ENCODE assay signal across 13 cellular contexts in genomic region chr10:69479737-69480412, GRCh38. TPM values are rescaled to one million over a fixed set of nuclear protein-coding genes. Genes with fewer than 3 reads are reported as not detected.
DNase-seq lines count a peak whose midpoint lies in the region; ATAC-seq and TF ChIP-seq lines count a peak whose summit lies in the region.
"Had no signal": no experiment of that assay in that cellular context is flagged by ENCODE, and none has a peak within 500 bp of the region (broad histone marks: within the 10 kb centered on the region; RNA-seq: fewer than 3 reads in every experiment).

No MANE protein-coding gene starts in this region.

- TF ChIP-seq CTCF in C4-2B (conservative IDR thresholded peaks at IDR 0.05): no peak

- peak overlapping the region; percentile 60 for H3K9ac ChIP-seq in adipocyte (ENCODE audit: low read length)

- H3K9me3 ChIP-seq in adipocyte (ENCODE audit: control insufficient read depth, low read length): no peaks in the 10 kb centered on the region

- H3K36me3 ChIP-seq in adipocyte (ENCODE audit: control insufficient read depth, insufficient read depth, low read length, severe bottlenecking): no peaks in the 10 kb centered on the region

- POLR2A ChIA-PET in HEK293T (lab: Yijun Ruan, JAX): interaction anchor here (0.7 kb wide), 1 partner anchor 27 kb away, joined by 3 read pairs; no protein-coding TSS in a partner anchor

- DNase-seq in adipocyte (ENCODE audit: low read depth) (peak; percentile 52), hepatic stellate cell (ENCODE audit: low spot score) (peak; percentile 66), sciatic nerve (ENCODE audit: low spot score) (no peak), GM19238 (ENCODE audit: insufficient read length, low spot score) (no peak), HEK293T (ENCODE audit: extremely low spot score) (no peak), NCI-H2196 (lab: John Stamatoyannopoulos, UW; ENCODE audit: unreplicated experiment) (no peak)
- DNase-seq: activated B cell treated with CpG ODN at 0.5 μM for 24 hours; activated naive CD8-positive, alpha-beta T cell treated with anti-CD3 and anti-CD28 coated beads, Interleukin-2, amount 10 ng/mL, durations not matched to agents 7 days and 5 days; NK-92 treated with Interleukin-12 subunit alpha and Interleukin-12 subunit beta, amount 100 ng/mL, for 24 hours; stimulated activated CD8-positive, alpha-beta memory T cell treated with anti-CD3 and anti-CD28 coated beads, Interleukin-4, amount 100 ng/mL, for 48 hours had no signal

- ATAC-seq in sciatic nerve: peak; percentile 42
- no peak for ATAC-seq in GM18498 (IDR thresholded peaks at IDR 0.05; ENCODE audit: unreplicated experiment)
- ATAC-seq: HCT116 had no signal

- CTCF ChIA-PET in HEK293T (lab: Yijun Ruan, JAX): no interaction called here

- H3K27me3 ChIP-seq in adipocyte (replicated peaks; ENCODE audit: control insufficient read depth, insufficient read depth, low read length): no peaks in the 10 kb centered on the region

- intact Hi-C loops in sciatic nerve (cut with DNase I): no loop called here

- H3K27ac ChIP-seq in C4-2B: peak overlapping the region; percentile 2; the same call in 1 of the 2 replicates

- H3K4me1 ChIP-seq in adipocyte (ENCODE audit: control insufficient read depth, insufficient read depth, low read length): peaks cover 55% of the 10 kb centered on the region

- no peak overlapping the region for H3K4me3 ChIP-seq in adipocyte (ENCODE audit: low read length)

TF ChIP-seq in HEK293T, 16 proteins besides CTCF, POLR2A, EP300 and RAD21:
- TF ChIP-seq CTBP1 (IDR thresholded peaks at IDR 0.05; ENCODE audit: borderline replicate concordance) (no peak), SP1 (IDR thresholded peaks at IDR 0.05) (no peak), LEF1 (IDR thresholded peaks at IDR 0.05; ENCODE audit: borderline replicate concordance) (no peak), HDGF (IDR thresholded peaks at IDR 0.05; ENCODE audit: borderline replicate concordance) (no peak), ELF4 (IDR thresholded peaks at IDR 0.05) (no peak), BHLHE40 (IDR thresholded peaks at IDR 0.05; ENCODE audit: borderline replicate concordance) (no peak), FOXM1 (IDR thresholded peaks at IDR 0.05; ENCODE audit: borderline replicate concordance) (no peak), NFRKB (IDR thresholded peaks at IDR 0.05) (no peak), SUZ12 (IDR thresholded peaks at IDR 0.05) (no peak), ARNT (IDR thresholded peaks at IDR 0.05) (no peak), FOXK2 (IDR thresholded peaks at IDR 0.05) (no peak), FOXA1 (IDR thresholded peaks at IDR 0.05) (no peak), L3MBTL2 (conservative IDR thresholded peaks at IDR 0.05) (no peak), ZNF384 (IDR thresholded peaks at IDR 0.05) (no peak), TARDBP (IDR thresholded peaks at IDR 0.05) (no peak)
- TF ChIP-seq, protein P1, sequence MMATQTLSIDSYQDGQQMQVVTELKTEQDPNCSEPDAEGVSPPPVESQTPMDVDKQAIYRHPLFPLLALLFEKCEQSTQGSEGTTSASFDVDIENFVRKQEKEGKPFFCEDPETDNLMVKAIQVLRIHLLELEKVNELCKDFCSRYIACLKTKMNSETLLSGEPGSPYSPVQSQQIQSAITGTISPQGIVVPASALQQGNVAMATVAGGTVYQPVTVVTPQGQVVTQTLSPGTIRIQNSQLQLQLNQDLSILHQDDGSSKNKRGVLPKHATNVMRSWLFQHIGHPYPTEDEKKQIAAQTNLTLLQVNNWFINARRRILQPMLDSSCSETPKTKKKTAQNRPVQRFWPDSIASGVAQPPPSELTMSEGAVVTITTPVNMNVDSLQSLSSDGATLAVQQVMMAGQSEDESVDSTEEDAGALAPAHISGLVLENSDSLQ (IDR thresholded peaks at IDR 0.05): no peak

RNA-seq across cellular contexts. Expression of gene TSPAN15, which starts 28.6 kb away (rescaled TPM):
- total RNA-seq in sciatic nerve: 103 TPM

Comparison
In these comparisons a context has a peak if more than half of its experiments do, and no peak if none do; other contexts are left out.
1. DNase-seq: peak in adipocyte (single experiment) and hepatic stellate cell (single experiment); none in sciatic nerve (single experiment), GM19238 (single experiment), HEK293T (single experiment) and NCI-H2196 (single experiment).